In genomic region chr3:49805884-49806701, GRCh38 we compare ENCODE assay signal across 1 cellular context.
TF ChIP-seq lines count a peak whose summit lies in the region.

No MANE protein-coding gene starts in this region.

TF ChIP-seq in GM12878, 131 proteins besides CTCF, POLR2A, EP300 and RAD21:
- TF ChIP-seq, protein P1, sequence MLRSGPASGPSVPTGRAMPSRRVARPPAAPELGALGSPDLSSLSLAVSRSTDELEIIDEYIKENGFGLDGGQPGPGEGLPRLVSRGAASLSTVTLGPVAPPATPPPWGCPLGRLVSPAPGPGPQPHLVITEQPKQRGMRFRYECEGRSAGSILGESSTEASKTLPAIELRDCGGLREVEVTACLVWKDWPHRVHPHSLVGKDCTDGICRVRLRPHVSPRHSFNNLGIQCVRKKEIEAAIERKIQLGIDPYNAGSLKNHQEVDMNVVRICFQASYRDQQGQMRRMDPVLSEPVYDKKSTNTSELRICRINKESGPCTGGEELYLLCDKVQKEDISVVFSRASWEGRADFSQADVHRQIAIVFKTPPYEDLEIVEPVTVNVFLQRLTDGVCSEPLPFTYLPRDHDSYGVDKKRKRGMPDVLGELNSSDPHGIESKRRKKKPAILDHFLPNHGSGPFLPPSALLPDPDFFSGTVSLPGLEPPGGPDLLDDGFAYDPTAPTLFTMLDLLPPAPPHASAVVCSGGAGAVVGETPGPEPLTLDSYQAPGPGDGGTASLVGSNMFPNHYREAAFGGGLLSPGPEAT (IDR thresholded peaks at IDR 0.05; ENCODE audit: low read depth), result no peak
- TF ChIP-seq MLLT1 (IDR thresholded peaks at IDR 0.05) (peak; percentile 24; the same call in 1 of the 2 replicates), MYC (IDR thresholded peaks at IDR 0.05; ENCODE audit: insufficient read depth, insufficient read length, insufficient replicate concordance, low read length, severe bottlenecking) (no peak), ASH2L (IDR thresholded peaks at IDR 0.05; ENCODE audit: borderline replicate concordance, low read depth) (no peak), SMAD5 (IDR thresholded peaks at IDR 0.05; ENCODE audit: low read depth) (peak; percentile 53; the same call in 1 of the 2 replicates), TCF3 (IDR thresholded peaks at IDR 0.05; ENCODE audit: borderline replicate concordance, insufficient read depth, low read depth, low read length) (no peak), MTA2 (IDR thresholded peaks at IDR 0.05; ENCODE audit: low read depth) (no peak), MEF2B (IDR thresholded peaks at IDR 0.05; ENCODE audit: partially characterized antibody, poor library complexity, severe bottlenecking) (no peak), GATAD2B (conservative IDR thresholded peaks at IDR 0.05; ENCODE audit: low read depth) (no peak), IKZF2 (IDR thresholded peaks at IDR 0.05) (peak in 1 of 2 experiments; percentile 28; a peak in 1 of 4 replicates), ETV6 (conservative IDR thresholded peaks at IDR 0.05 in 1 of 2, IDR thresholded peaks at IDR 0.05 in 1 of 2; ENCODE audit: borderline replicate concordance in 1 of 2, low read depth in 1 of 2) (peak in 1 of 2 experiments; percentile 18; a peak in 1 of 4 replicates), SMAD1 (IDR thresholded peaks at IDR 0.05; ENCODE audit: low read depth, partially characterized antibody) (no peak), USF2 (IDR thresholded peaks at IDR 0.05; ENCODE audit: borderline replicate concordance, low read depth, low read length) (no peak; the same call in 1 of the 2 replicates), SUPT20H (IDR thresholded peaks at IDR 0.05; ENCODE audit: borderline replicate concordance, control insufficient read depth, low read depth, low read length) (no peak), CHD2 (IDR thresholded peaks at IDR 0.05; ENCODE audit: borderline replicate concordance, low read depth, low read length) (peak; percentile 50; the same call in 1 of the 2 replicates), EED (IDR thresholded peaks at IDR 0.05; ENCODE audit: low read depth) (peak; percentile 66), TAF1 (IDR thresholded peaks at IDR 0.05; ENCODE audit: borderline replicate concordance, low read depth, low read length) (peak; percentile 37; the same call in 1 of the 2 replicates), RAD51 (IDR thresholded peaks at IDR 0.05) (peak; percentile 40; the same call in 1 of the 2 replicates), POLR2AphosphoS5 (IDR thresholded peaks at IDR 0.05; ENCODE audit: low read length) (peak; percentile 52; the same call in 1 of the 2 replicates), ZSCAN29 (IDR thresholded peaks at IDR 0.05) (no peak), ELK1 (IDR thresholded peaks at IDR 0.05; ENCODE audit: low read depth, low read length) (no peak), IKZF1 (conservative IDR thresholded peaks at IDR 0.05) (peak; percentile 36; the same call in 1 of the 2 replicates), ZBTB4 (CRISPR knock-in tag; IDR thresholded peaks at IDR 0.05) (no peak), EZH2 (IDR thresholded peaks at IDR 0.05; ENCODE audit: borderline replicate concordance, control insufficient read depth, low read depth, low read length) (no peak), SP1 (IDR thresholded peaks at IDR 0.05; ENCODE audit: low read depth, low read length) (peak; percentile 55), SREBF1 (IDR thresholded peaks at IDR 0.05; ENCODE audit: low read length) (no peak), NFXL1 (IDR thresholded peaks at IDR 0.05; ENCODE audit: borderline replicate concordance) (no peak), NRF1 (conservative IDR thresholded peaks at IDR 0.05; ENCODE audit: low read depth, low read length) (no peak), NFYA (IDR thresholded peaks at IDR 0.05; ENCODE audit: borderline replicate concordance, low read depth, low read length) (no peak), TARDBP (IDR thresholded peaks at IDR 0.05; ENCODE audit: borderline replicate concordance) (no peak), CREM (IDR thresholded peaks at IDR 0.05; ENCODE audit: low read depth) (0 out of 2 replicates have a peak, but pooled peaks have one; percentile 43), FOXM1 (IDR thresholded peaks at IDR 0.05; ENCODE audit: low read depth, low read length) (no peak), EGR1 (IDR thresholded peaks at IDR 0.05; ENCODE audit: borderline replicate concordance in 1 of 2, low read depth in 2 of 2, low read length in 2 of 2) (peak in 1 of 2 experiments; percentile 79; a peak in 1 of 3 replicates), POLR2AphosphoS2 (IDR thresholded peaks at IDR 0.05; ENCODE audit: low read depth, low read length) (peak; percentile 14; the same call in 1 of the 2 replicates), MAX (IDR thresholded peaks at IDR 0.05; ENCODE audit: low read depth, low read length) (peak; percentile 14; the same call in 1 of the 2 replicates), SRF (IDR thresholded peaks at IDR 0.05; ENCODE audit: low read depth in 2 of 2, low read length in 2 of 2) (no peak), ZNF217 (IDR thresholded peaks at IDR 0.05) (no peak), ZNF687 (IDR thresholded peaks at IDR 0.05) (no peak)
- TF ChIP-seq, protein P2, sequence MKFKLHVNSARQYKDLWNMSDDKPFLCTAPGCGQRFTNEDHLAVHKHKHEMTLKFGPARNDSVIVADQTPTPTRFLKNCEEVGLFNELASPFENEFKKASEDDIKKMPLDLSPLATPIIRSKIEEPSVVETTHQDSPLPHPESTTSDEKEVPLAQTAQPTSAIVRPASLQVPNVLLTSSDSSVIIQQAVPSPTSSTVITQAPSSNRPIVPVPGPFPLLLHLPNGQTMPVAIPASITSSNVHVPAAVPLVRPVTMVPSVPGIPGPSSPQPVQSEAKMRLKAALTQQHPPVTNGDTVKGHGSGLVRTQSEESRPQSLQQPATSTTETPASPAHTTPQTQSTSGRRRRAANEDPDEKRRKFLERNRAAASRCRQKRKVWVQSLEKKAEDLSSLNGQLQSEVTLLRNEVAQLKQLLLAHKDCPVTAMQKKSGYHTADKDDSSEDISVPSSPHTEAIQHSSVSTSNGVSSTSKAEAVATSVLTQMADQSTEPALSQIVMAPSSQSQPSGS (IDR thresholded peaks at IDR 0.05; ENCODE audit: low read length), result no peak
- TF ChIP-seq, protein P3, sequence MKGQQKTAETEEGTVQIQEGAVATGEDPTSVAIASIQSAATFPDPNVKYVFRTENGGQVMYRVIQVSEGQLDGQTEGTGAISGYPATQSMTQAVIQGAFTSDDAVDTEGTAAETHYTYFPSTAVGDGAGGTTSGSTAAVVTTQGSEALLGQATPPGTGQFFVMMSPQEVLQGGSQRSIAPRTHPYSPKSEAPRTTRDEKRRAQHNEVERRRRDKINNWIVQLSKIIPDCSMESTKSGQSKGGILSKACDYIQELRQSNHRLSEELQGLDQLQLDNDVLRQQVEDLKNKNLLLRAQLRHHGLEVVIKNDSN (IDR thresholded peaks at IDR 0.05; ENCODE audit: borderline replicate concordance, extremely low read length, insufficient read depth, low read depth, low read length), result peak; percentile 59
- TF ChIP-seq, protein P4, sequence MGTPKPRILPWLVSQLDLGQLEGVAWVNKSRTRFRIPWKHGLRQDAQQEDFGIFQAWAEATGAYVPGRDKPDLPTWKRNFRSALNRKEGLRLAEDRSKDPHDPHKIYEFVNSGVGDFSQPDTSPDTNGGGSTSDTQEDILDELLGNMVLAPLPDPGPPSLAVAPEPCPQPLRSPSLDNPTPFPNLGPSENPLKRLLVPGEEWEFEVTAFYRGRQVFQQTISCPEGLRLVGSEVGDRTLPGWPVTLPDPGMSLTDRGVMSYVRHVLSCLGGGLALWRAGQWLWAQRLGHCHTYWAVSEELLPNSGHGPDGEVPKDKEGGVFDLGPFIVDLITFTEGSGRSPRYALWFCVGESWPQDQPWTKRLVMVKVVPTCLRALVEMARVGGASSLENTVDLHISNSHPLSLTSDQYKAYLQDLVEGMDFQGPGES (IDR thresholded peaks at IDR 0.05), result no peak
- TF ChIP-seq, protein P5, sequence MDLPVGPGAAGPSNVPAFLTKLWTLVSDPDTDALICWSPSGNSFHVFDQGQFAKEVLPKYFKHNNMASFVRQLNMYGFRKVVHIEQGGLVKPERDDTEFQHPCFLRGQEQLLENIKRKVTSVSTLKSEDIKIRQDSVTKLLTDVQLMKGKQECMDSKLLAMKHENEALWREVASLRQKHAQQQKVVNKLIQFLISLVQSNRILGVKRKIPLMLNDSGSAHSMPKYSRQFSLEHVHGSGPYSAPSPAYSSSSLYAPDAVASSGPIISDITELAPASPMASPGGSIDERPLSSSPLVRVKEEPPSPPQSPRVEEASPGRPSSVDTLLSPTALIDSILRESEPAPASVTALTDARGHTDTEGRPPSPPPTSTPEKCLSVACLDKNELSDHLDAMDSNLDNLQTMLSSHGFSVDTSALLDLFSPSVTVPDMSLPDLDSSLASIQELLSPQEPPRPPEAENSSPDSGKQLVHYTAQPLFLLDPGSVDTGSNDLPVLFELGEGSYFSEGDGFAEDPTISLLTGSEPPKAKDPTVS (IDR thresholded peaks at IDR 0.05; ENCODE audit: low read depth, low read length), result no peak
